ENCODE assay signal across 14 cellular contexts in genomic region chr3:125115640-125116039, GRCh38. TPM values are rescaled to one million over a fixed set of nuclear protein-coding genes. Genes with fewer than 3 reads are reported as not detected.
DNase-seq lines count a peak whose midpoint lies in the region; ATAC-seq and TF ChIP-seq lines count a peak whose summit lies in the region.
"Had no signal": no experiment of that assay in that cellular context is flagged by ENCODE, and none has a peak within 500 bp of the region (broad histone marks: within the 10 kb centered on the region; RNA-seq: fewer than 3 reads in every experiment).

No MANE protein-coding gene starts in this region.

- H3K4me3 Mint-ChIP-seq in mesothelial cell of epicardium, result no peak overlapping the region

- peaks cover 17% of the 10 kb centered on the region for H3K27me3 Mint-ChIP-seq in mesothelial cell of epicardium (ENCODE audit: low read depth)

- H3K36me3 Mint-ChIP-seq in mesothelial cell of epicardium, result no peaks in the 10 kb centered on the region

- DNase-seq in AG10803 (ENCODE audit: low read depth) (peak; percentile 77), M059J (ENCODE audit: low read depth) (peak; percentile 77), mesothelial cell of epicardium (ENCODE audit: low spot score in 2 of 2, unreplicated experiment in 2 of 2) (no peak), NCI-H510A (lab: John Stamatoyannopoulos, UW) (no peak), NCI-H345 treated with DMSO at 0.1 percent for 48 hours (lab: John Stamatoyannopoulos, UW; ENCODE audit: unreplicated experiment) (no peak), SK-N-DZ (ENCODE audit: low spot score) (no peak)
- no peak for DNase-seq in activated CD4-positive, CD25-positive, alpha-beta regulatory T cell treated with anti-CD3 and anti-CD28 coated beads, Interleukin-2, amount 50 U/mL, for 72 hours
- DNase-seq: activated CD4-positive, alpha-beta T cell treated with anti-CD3 and anti-CD28 coated beads, Interleukin-2, amount 50 U/mL, for 1 hour; activated effector memory CD4-positive, alpha-beta T cell treated with Interleukin-2 at 50 U/mL for 16 hours; GF-D8; islet precursor cell; NCI-H1417 treated with DMSO at 0.1 percent for 48 hours had no signal

- TF ChIP-seq CTCF in AG10803 (conservative IDR thresholded peaks at IDR 0.05; ENCODE audit: low read length), result no peak
- TF ChIP-seq CTCF in mesothelial cell of epicardium (IDR thresholded peaks at IDR 0.05; ENCODE audit: unreplicated experiment), result no peak

- H3K27ac Mint-ChIP-seq in mesothelial cell of epicardium, result peak overlapping the region; percentile 73

- H3K4me3 ChIP-seq in AG10803 (ENCODE audit: low read length), result no peak overlapping the region
- H3K4me3 ChIP-seq: BLaER1 had no signal

- H3K4me1 Mint-ChIP-seq in mesothelial cell of epicardium, result peaks cover 30% of the 10 kb centered on the region

- ATAC-seq in esophagus mucosa, result peak; percentile 11

- H3K9me3 Mint-ChIP-seq in mesothelial cell of epicardium, result no peaks in the 10 kb centered on the region

RNA-seq across cellular contexts. Expression of gene HEG1, which starts 59.8 kb away (rescaled TPM):
- total RNA-seq in M059J (2014; rRNA removed; shearing (Covaris generic)), result 59.7 and 139 TPM in 2 replicates
- total RNA-seq in esophagus mucosa, result 13.0 TPM
- 12.8 to 14.4 TPM (median 13.8 TPM) in 3 replicates for total RNA-seq in mesothelial cell of epicardium
- polyA plus RNA-seq in SK-N-DZ (2014; cell fraction: cytosol; rRNA removed), result 2.4 and 8.2 TPM in 2 replicates
- polyA plus RNA-seq in SK-N-DZ (2014; cell fraction: nucleus; rRNA removed), result 1.9 and 3.7 TPM in 2 replicates

Comparison
In these comparisons a context has a peak if more than half of its experiments do, and no peak if none do; other contexts are left out.
1. DNase-seq: peak in AG10803 (single experiment) and M059J (single experiment); none in mesothelial cell of epicardium (0 of 2), NCI-H510A (single experiment), NCI-H345 treated with DMSO at 0.1 percent for 48 hours (single experiment), activated CD4-positive, CD25-positive, alpha-beta regulatory T cell treated with anti-CD3 and anti-CD28 coated beads, Interleukin-2, amount 50 U/mL, for 72 hours (single experiment) and SK-N-DZ (single experiment).